ENCODE assay signal across 8 cellular contexts in genomic region chr6:27838513-27839302, GRCh38.
DNase-seq lines count a peak whose midpoint lies in the region; ATAC-seq and TF ChIP-seq lines count a peak whose summit lies in the region.
"Not testable (repeated sequence)": the region's sequence is repeated elsewhere in the genome, so short reads cannot be mapped to it uniquely, and the experiment has no call there.

No MANE protein-coding gene starts in this region.

- not testable (repeated sequence) for H3K4me1 ChIP-seq in iPS DF 6.9 (ENCODE audit: control insufficient read depth, insufficient read depth, low read length); ovary (ENCODE audit: insufficient read depth)
- H3K4me1 ChIP-seq in tibial artery = peaks cover 0 to 18% (median 8%) of the 10 kb centered on the region in 4 donors

- intact Hi-C loops in activated CD4-positive, alpha-beta T cell treated with anti-CD3 and anti-CD28 coated beads for 36 hours (cut with DNase I, micrococcal nuclease) = loop anchor here (1.0 to 10.0 kb wide), 13 partner anchors 14 to 1814 kb away; partner anchors contain the start of gene ZNF165 (in 1 of the 2)
- intact Hi-C loops in ovary (cut with DNase I) = loop anchor here in 1 of 4 donors (2.0 kb wide), 1 partner anchor 26 kb away; a partner anchor contains a TSS
- intact Hi-C loops in tibial artery (cut with DNase I; ENCODE audit: low total_unique reads) = loop anchor here (10.0 kb wide), 1 partner anchor 1814 kb away; a partner anchor contains a TSS

- H3K36me3 Mint-ChIP-seq in activated CD4-positive, alpha-beta T cell treated with anti-CD3 and anti-CD28 coated beads for 36 hours (ENCODE audit: low read depth) = not testable (repeated sequence)

- POLR2A ChIA-PET in activated CD4-positive, alpha-beta T cell treated with anti-CD3 and anti-CD28 coated beads for 36 hours (lab: Charles Lee) = interaction anchor here (0.6 to 6.6 kb wide), 28 partner anchors 14 to 1818 kb away, joined by 3 to 349 read pairs (median 5); partner anchors contain the start of gene ZKSCAN8

- H3K27ac ChIP-seq in caudate nucleus (ENCODE audit: low read depth, low read length) = peak overlapping the region; percentile 74
- H3K27ac ChIP-seq in iPS DF 6.9 (ENCODE audit: low read length) = not testable (repeated sequence)
- H3K27ac ChIP-seq in ovary = peak overlapping the region; percentile 59 to 100
- H3K27ac ChIP-seq in tibial artery = peak overlapping the region; percentile 93 to 97

- H3K36me3 ChIP-seq in iPS DF 6.9 (ENCODE audit: control insufficient read depth, insufficient read depth, low read length); ovary; tibial artery: not testable (repeated sequence)

- peak; percentile 27 for TF ChIP-seq EP300 in ovary (IDR thresholded peaks at IDR 0.05)

- H3K27me3 Mint-ChIP-seq in activated CD4-positive, alpha-beta T cell treated with anti-CD3 and anti-CD28 coated beads for 36 hours = not testable (repeated sequence)

- peaks cover 20% of the 10 kb centered on the region for H3K4me1 Mint-ChIP-seq in activated CD4-positive, alpha-beta T cell treated with anti-CD3 and anti-CD28 coated beads for 36 hours

- H3K9me3 Mint-ChIP-seq in activated CD4-positive, alpha-beta T cell treated with anti-CD3 and anti-CD28 coated beads for 36 hours (ENCODE audit: low read depth) = not testable (repeated sequence)

- peak overlapping the region; percentile 63 for H3K4me3 ChIP-seq in GM08714 (ENCODE audit: low read length)
- H3K4me3 ChIP-seq in iPS DF 6.9 (ENCODE audit: low read length) = peak overlapping the region; percentile 76; the same call in 1 of the 2 replicates
- H3K4me3 ChIP-seq in ovary = peak overlapping the region; percentile 74
- H3K4me3 ChIP-seq in tibial artery = peak overlapping the region; percentile 67 to 78

- peak; percentile 84 for TF ChIP-seq POLR2A in ovary (IDR thresholded peaks at IDR 0.05)

- H3K9me3 ChIP-seq in iPS DF 6.9 (ENCODE audit: control insufficient read depth, insufficient read depth, low read length); ovary; tibial artery: not testable (repeated sequence)

- not testable (repeated sequence) for H3K27ac Mint-ChIP-seq in activated CD4-positive, alpha-beta T cell treated with anti-CD3 and anti-CD28 coated beads for 36 hours

- whole genome bisulfite sequencing in iPS DF 6.9 (ENCODE audit: insufficient coverage, insufficient read length) = no CpG with 5 or more reads among the region's 48 CpGs
- WGBS in ovary, 3 donors = 0 to 1% (median 0%) methylated on average over 48 of the region's 48 CpGs

- peak; percentile 10 for ATAC-seq in HG02885 (IDR thresholded peaks at IDR 0.05; ENCODE audit: poor library complexity, unreplicated experiment)
- ATAC-seq in activated CD4-positive, alpha-beta T cell treated with anti-CD3 and anti-CD28 coated beads for 36 hours = peak; percentile 12

- TF ChIP-seq CTCF in ovary (IDR thresholded peaks at IDR 0.05) = peak; percentile 14 to 75 (median 72)
- TF ChIP-seq CTCF in tibial artery (IDR thresholded peaks at IDR 0.05) = peak in 1 of 2 experiments; percentile 37

- H3K27me3 ChIP-seq in iPS DF 6.9 (ENCODE audit: control insufficient read depth, insufficient read depth, low read length); ovary; tibial artery: not testable (repeated sequence)

- H3K4me3 Mint-ChIP-seq in activated CD4-positive, alpha-beta T cell treated with anti-CD3 and anti-CD28 coated beads for 36 hours = not testable (repeated sequence)

- DNase-seq in NCI-H345 treated with DMSO at 0.1 percent for 48 hours (lab: John Stamatoyannopoulos, UW; ENCODE audit: unreplicated experiment) (peak; percentile 11), caudate nucleus (lab: John Stamatoyannopoulos, UW) (peak in 19 of 61 donors; percentile 24 to 77 (median 50)), ovary (peak; percentile 75 to 86 (median 81)), tibial artery (peak; percentile 69 to 91)
- peak; percentile 68 for DNase-seq in activated CD4-positive, alpha-beta T cell treated with anti-CD3 and anti-CD28 coated beads for 36 hours
- not testable (repeated sequence) for DNase-seq in iPS DF 6.9 (ENCODE audit: low read depth, low spot score)

- CTCF ChIA-PET in activated CD4-positive, alpha-beta T cell treated with anti-CD3 and anti-CD28 coated beads for 36 hours (lab: Charles Lee) = interaction anchor here (0.7 to 5.7 kb wide), 12 partner anchors 13 to 57 kb away, joined by 3 to 24 read pairs (median 6); a partner anchor contains a TSS
